ENCODE assay signal across 12 cellular contexts in genomic region chr12:92603741-92604432, GRCh38.
DNase-seq lines count a peak whose midpoint lies in the region; ATAC-seq and TF ChIP-seq lines count a peak whose summit lies in the region.
"Had no signal": no experiment of that assay in that cellular context is flagged by ENCODE, and none has a peak within 500 bp of the region (broad histone marks: within the 10 kb centered on the region; RNA-seq: fewer than 3 reads in every experiment).

No MANE protein-coding gene starts in this region.

- intact Hi-C loops in activated CD4-positive, alpha-beta T cell treated with anti-CD3 and anti-CD28 coated beads, Interleukin-2, amount 10 ng/mL, durations not matched to agents 24 days and 14 days (cut with micrococcal nuclease): loop anchor here (5.0 kb wide), 1 partner anchor 917 kb away; no protein-coding TSS in a partner anchor
- intact Hi-C loops in aorta (cut with DNase I): no loop called here

- H3K27me3 Mint-ChIP-seq in activated naive CD4-positive, alpha-beta T cell treated with anti-CD3 and anti-CD28 coated beads, Interleukin-2, amount 50 U/mL, for 24 hours: no peaks in the 10 kb centered on the region
- no peaks in the 10 kb centered on the region for H3K27me3 Mint-ChIP-seq in activated CD4-positive, alpha-beta T cell treated with anti-CD3 and anti-CD28 coated beads, Interleukin-2, amount 10 ng/mL, durations not matched to agents 24 days and 14 days
- H3K27me3 Mint-ChIP-seq: IgD-negative memory B cell had no signal

- no peaks in the 10 kb centered on the region for H3K36me3 ChIP-seq in aorta (ENCODE audit: control insufficient read depth in 1 of 2, insufficient read depth in 2 of 2, low read length in 1 of 2)

- peaks cover 19% of the 10 kb centered on the region for H3K9me3 Mint-ChIP-seq in activated naive CD4-positive, alpha-beta T cell treated with anti-CD3 and anti-CD28 coated beads, Interleukin-2, amount 50 U/mL, for 24 hours
- peaks cover 34% of the 10 kb centered on the region for H3K9me3 Mint-ChIP-seq in activated CD4-positive, alpha-beta T cell treated with anti-CD3 and anti-CD28 coated beads, Interleukin-2, amount 10 ng/mL, durations not matched to agents 24 days and 14 days

- no peak for TF ChIP-seq CTCF in fibroblast of the aortic adventitia (IDR thresholded peaks at IDR 0.05; ENCODE audit: insufficient read depth, low read length)

- ATAC-seq in aorta (ENCODE audit: low FRiP score): peak; percentile 9
- ATAC-seq in HG03432 (IDR thresholded peaks at IDR 0.05; ENCODE audit: unreplicated experiment): no peak

- H3K4me3 ChIP-seq in fibroblast of the aortic adventitia (ENCODE audit: low read depth, low read length): no peak overlapping the region
- no peak overlapping the region for H3K4me3 ChIP-seq in aorta (ENCODE audit: low read length in 2 of 2)

- peak overlapping the region; percentile 92 for H3K27ac Mint-ChIP-seq in activated naive CD4-positive, alpha-beta T cell treated with anti-CD3 and anti-CD28 coated beads, Interleukin-2, amount 50 U/mL, for 24 hours
- H3K27ac Mint-ChIP-seq in activated CD4-positive, alpha-beta T cell treated with anti-CD3 and anti-CD28 coated beads, Interleukin-2, amount 10 ng/mL, durations not matched to agents 24 days and 14 days: peak overlapping the region; percentile 89
- H3K27ac Mint-ChIP-seq: IgD-negative memory B cell had no signal

- no peak for DNase-seq in activated naive CD4-positive, alpha-beta T cell (lab: John Stamatoyannopoulos, UW)
- DNase-seq in activated CD4-positive, alpha-beta T cell treated with anti-CD3 and anti-CD28 coated beads, Interleukin-2, amount 10 ng/mL, durations not matched to agents 24 days and 14 days: no peak
- DNase-seq in fibroblast of the aortic adventitia (ENCODE audit: low read depth) (peak; percentile 28), aorta (no peak), occipital lobe (lab: John Stamatoyannopoulos, UW) (no peak), SW480 (ENCODE audit: low spot score) (no peak)
- DNase-seq: Caco-2; SHP77; stimulated activated naive CD4-positive, alpha-beta T cell had no signal

- H3K36me3 Mint-ChIP-seq in activated naive CD4-positive, alpha-beta T cell treated with anti-CD3 and anti-CD28 coated beads, Interleukin-2, amount 50 U/mL, for 24 hours: peaks cover 20% of the 10 kb centered on the region
- H3K36me3 Mint-ChIP-seq in activated CD4-positive, alpha-beta T cell treated with anti-CD3 and anti-CD28 coated beads, Interleukin-2, amount 10 ng/mL, durations not matched to agents 24 days and 14 days (ENCODE audit: low read depth): peaks cover 28% of the 10 kb centered on the region

- peaks cover 3% of the 10 kb centered on the region for H3K9me3 ChIP-seq in aorta (ENCODE audit: control insufficient read depth, low read length)

- H3K4me1 Mint-ChIP-seq in activated naive CD4-positive, alpha-beta T cell treated with anti-CD3 and anti-CD28 coated beads, Interleukin-2, amount 50 U/mL, for 24 hours: peaks cover 75% of the 10 kb centered on the region
- peaks cover 28% of the 10 kb centered on the region for H3K4me1 Mint-ChIP-seq in activated CD4-positive, alpha-beta T cell treated with anti-CD3 and anti-CD28 coated beads, Interleukin-2, amount 10 ng/mL, durations not matched to agents 24 days and 14 days

- peak overlapping the region; percentile 56 for H3K4me3 Mint-ChIP-seq in activated naive CD4-positive, alpha-beta T cell treated with anti-CD3 and anti-CD28 coated beads, Interleukin-2, amount 50 U/mL, for 24 hours
- no peak overlapping the region for H3K4me3 Mint-ChIP-seq in activated CD4-positive, alpha-beta T cell treated with anti-CD3 and anti-CD28 coated beads, Interleukin-2, amount 10 ng/mL, durations not matched to agents 24 days and 14 days
- H3K4me3 Mint-ChIP-seq: IgD-negative memory B cell had no signal

- no peaks in the 10 kb centered on the region for H3K27me3 ChIP-seq in aorta (ENCODE audit: control insufficient read depth in 1 of 2, insufficient read depth in 2 of 2, low read length in 1 of 2)

- no peaks in the 10 kb centered on the region for H3K4me1 ChIP-seq in aorta (ENCODE audit: control insufficient read depth in 1 of 2, insufficient read depth in 2 of 2, low read length in 2 of 2)

- no peak overlapping the region for H3K27ac ChIP-seq in aorta (ENCODE audit: low read depth in 1 of 2, low read length in 2 of 2)

- 77 to 85% methylated on average over 2 of the region's 2 CpGs for WGBS in aorta, 2 donors
